Comparison of ENCODE assay signal across 34 cellular contexts in the genomic region with DNA sequence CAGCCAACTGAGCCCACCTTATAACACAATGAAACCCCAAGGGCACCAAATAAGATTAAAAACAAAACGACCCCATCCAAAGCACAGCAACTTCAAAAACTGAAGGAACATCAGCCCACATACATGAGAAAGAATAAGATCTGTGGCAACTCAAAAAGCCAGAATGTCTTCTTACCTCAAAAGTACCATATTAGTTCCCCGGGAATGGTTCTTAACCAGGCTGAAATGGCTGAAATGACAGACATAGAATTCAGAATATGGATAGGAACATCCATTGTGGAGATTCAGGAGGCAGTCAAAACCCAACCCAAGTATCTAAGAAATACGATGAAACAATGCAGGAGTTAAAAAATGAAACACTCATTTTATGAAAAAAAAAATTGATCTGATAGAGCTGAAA.
"Had no signal": no experiment of that assay in that cellular context is flagged by ENCODE, and none has a peak within 500 bp of the region (broad histone marks: within the 10 kb centered on the region; RNA-seq: fewer than 3 reads in every experiment).

No MANE protein-coding gene starts in this region.

- H3K4me3 ChIP-seq: MG63 had no signal

- DNase-seq: Karpas-422, Kasumi-1, MG63, MM.1S, MV-4-11, NCI-H1048, NCI-H1092, NCI-H1092 treated with DMSO at 0.1 percent for 48 hours, NCI-H1105, NCI-H1105 treated with DMSO at 0.1 percent for 48 hours, NCI-H1417, NCI-H1417 treated with DMSO at 0.1 percent for 48 hours, NCI-H1436, NCI-H1436 treated with DMSO at 0.1 percent for 48 hours, NCI-H146, NCI-H1694, NCI-H1694 treated with DMSO at 0.1 percent for 48 hours, NCI-H187, NCI-H187 treated with DMSO at 0.1 percent for 48 hours, NCI-H1930, NCI-H2029, NCI-H2029 treated with DMSO at 0.1 percent for 48 hours, NCI-H2081, NCI-H2081 treated with DMSO at 0.1 percent for 48 hours, NCI-H2107, NCI-H2171, NCI-H2171 treated with DMSO at 0.1 percent for 48 hours, NCI-H2227 treated with DMSO at 0.1 percent for 48 hours, NCI-H226, NCI-H345, NCI-H446, NCI-H446 treated with DMSO at 0.1 percent for 48 hours, NCI-H510A, NCI-H510A treated with DMSO at 0.1 percent for 48 hours had no signal

- H3K36me3 ChIP-seq: MG63 had no signal
